ENCODE assay signal across 12 cellular contexts in genomic region chr2:224930990-224931389, GRCh38.
DNase-seq lines count a peak whose midpoint lies in the region; ATAC-seq, FAIRE-seq and TF ChIP-seq lines count a peak whose summit lies in the region.
"Had no signal": no experiment of that assay in that cellular context is flagged by ENCODE, and none has a peak within 500 bp of the region (broad histone marks: within the 10 kb centered on the region; RNA-seq: fewer than 3 reads in every experiment).

No MANE protein-coding gene starts in this region.

- no peaks in the 10 kb centered on the region for H3K27me3 Mint-ChIP-seq in HFFc6 (ENCODE audit: insufficient read depth)
- H3K27me3 Mint-ChIP-seq in activated CD4-positive, alpha-beta memory T cell treated with anti-CD3 and anti-CD28 coated beads for 36 hours: no peaks in the 10 kb centered on the region
- no peaks in the 10 kb centered on the region for H3K27me3 Mint-ChIP-seq in naive B cell

- H3K4me1 Mint-ChIP-seq in HFFc6 (ENCODE audit: low read depth) (peaks cover 81% of the 10 kb centered on the region), naive B cell (peaks cover 66 to 89% (median 87%) of the 10 kb centered on the region in 3 donors)
- H3K4me1 Mint-ChIP-seq in activated CD4-positive, alpha-beta memory T cell treated with anti-CD3 and anti-CD28 coated beads for 36 hours (ENCODE audit: low read depth): peaks cover 97% of the 10 kb centered on the region

- intact Hi-C loops in activated CD4-positive, alpha-beta memory T cell treated with anti-CD3 and anti-CD28 coated beads for 36 hours (cut with micrococcal nuclease): loop anchor here (1.0 kb wide), 1 partner anchor 71 kb away; no protein-coding TSS in a partner anchor

- H3K9me3 Mint-ChIP-seq in HFFc6 (no peaks in the 10 kb centered on the region), naive B cell (no peaks in the 10 kb centered on the region)
- no peaks in the 10 kb centered on the region for H3K9me3 Mint-ChIP-seq in activated CD4-positive, alpha-beta memory T cell treated with anti-CD3 and anti-CD28 coated beads for 36 hours

- ATAC-seq in naive B cell (ENCODE audit: low read depth in 2 of 2): peak; percentile 55 to 56
- ATAC-seq in HG03378 (IDR thresholded peaks at IDR 0.05; ENCODE audit: unreplicated experiment): no peak
- ATAC-seq: gastroesophageal sphincter had no signal

- H3K36me3 Mint-ChIP-seq in HFFc6 (ENCODE audit: low read depth) (peaks cover 60% of the 10 kb centered on the region), naive B cell (peaks cover 8 to 12% of the 10 kb centered on the region in 2 donors)
- H3K36me3 Mint-ChIP-seq in activated CD4-positive, alpha-beta memory T cell treated with anti-CD3 and anti-CD28 coated beads for 36 hours: peaks cover 52% of the 10 kb centered on the region

- TF ChIP-seq CTCF in D721Med (IDR thresholded peaks at IDR 0.05; ENCODE audit: insufficient read depth, missing control alignments) (peak; percentile 2), HFFc6 (IDR thresholded peaks at IDR 0.05) (peak; percentile 28; the same call in 1 of the 2 replicates)

- H3K27ac Mint-ChIP-seq in HFFc6: peak overlapping the region; percentile 30
- peak overlapping the region; percentile 96 for H3K27ac Mint-ChIP-seq in activated CD4-positive, alpha-beta memory T cell treated with anti-CD3 and anti-CD28 coated beads for 36 hours
- H3K27ac Mint-ChIP-seq in naive B cell: peak overlapping the region in 5 of 6 donors; percentile 48 to 84 (median 74)

- CTCF ChIA-PET in activated CD4-positive, alpha-beta memory T cell treated with anti-CD3 and anti-CD28 coated beads for 36 hours (lab: Charles Lee): interaction anchor here (0.8 to 4.3 kb wide), 3 partner anchors 50 to 71 kb away, joined by 3 to 43 read pairs (median 3); no protein-coding TSS in a partner anchor

- H3K4me3 Mint-ChIP-seq in HFFc6 (no peak overlapping the region), naive B cell (peak overlapping the region in 4 of 8 donors; percentile 16 to 82 (median 52))
- no peak overlapping the region for H3K4me3 Mint-ChIP-seq in activated CD4-positive, alpha-beta memory T cell treated with anti-CD3 and anti-CD28 coated beads for 36 hours

- no peak for FAIRE-seq in D721Med (lab: Jason Lieb, UNC)

- DNase-seq in D721Med (ENCODE audit: insufficient read length, low spot score) (no peak), HFFc6 (no peak), naive B cell (no peak), COLO668 (lab: John Stamatoyannopoulos, UW; ENCODE audit: unreplicated experiment) (no peak), OCI-M1 (lab: John Stamatoyannopoulos, UW) (no peak), NCI-H82 treated with DMSO at 0.1 percent for 48 hours (lab: John Stamatoyannopoulos, UW; ENCODE audit: unreplicated experiment) (no peak)
- no peak for DNase-seq in activated CD4-positive, alpha-beta memory T cell treated with anti-CD3 and anti-CD28 coated beads for 36 hours
- DNase-seq: mammary epithelial cell, NCI-H187 treated with DMSO at 0.1 percent for 48 hours, SHP77 treated with DMSO at 0.1 percent for 48 hours had no signal

- POLR2A ChIA-PET in activated CD4-positive, alpha-beta memory T cell treated with anti-CD3 and anti-CD28 coated beads for 36 hours (lab: Charles Lee): no interaction called here

Comparison
In these comparisons a context has a peak if more than half of its experiments do, and no peak if none do; other contexts are left out.
1. H3K27ac Mint-ChIP-seq: peak in every context shown above with its lines; median percentile 96 in activated CD4-positive, alpha-beta memory T cell treated with anti-CD3 and anti-CD28 coated beads for 36 hours; 74 in naive B cell; 30 in HFFc6.